16 cellular contexts compared by ENCODE assay signal in the genomic region with DNA sequence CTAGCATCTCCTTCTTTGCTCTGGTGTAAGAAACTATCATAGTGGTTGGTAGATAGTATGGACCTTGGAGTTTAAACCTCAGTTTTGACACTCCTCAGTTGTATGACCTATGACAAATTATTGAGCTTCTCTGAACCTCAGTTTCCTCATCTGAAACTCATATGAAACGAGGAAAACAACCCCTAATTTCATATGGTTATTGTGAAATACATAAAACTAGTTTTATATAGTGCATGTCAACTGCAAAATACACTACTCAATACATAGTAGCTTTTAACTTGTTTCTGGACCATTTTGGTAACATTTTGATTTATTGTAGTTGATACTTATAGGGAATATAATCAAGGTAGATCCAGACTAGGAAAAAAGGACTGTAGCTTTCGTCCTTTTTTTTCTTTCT. TPM values are rescaled to one million over a fixed set of nuclear protein-coding genes. Genes with fewer than 3 reads are reported as not detected.
DNase-seq lines count a peak whose midpoint lies in the region; ATAC-seq, FAIRE-seq and TF ChIP-seq lines count a peak whose summit lies in the region.
"Had no signal": no experiment of that assay in that cellular context is flagged by ENCODE, and none has a peak within 500 bp of the region (broad histone marks: within the 10 kb centered on the region; RNA-seq: fewer than 3 reads in every experiment).

No MANE protein-coding gene starts in this region.

- H3K4me1 Mint-ChIP-seq in nephron = peaks cover 15% of the 10 kb centered on the region
- H3K4me1 Mint-ChIP-seq: CD8-positive, alpha-beta memory T cell had no signal

- H4K91ac ChIP-seq in neuronal stem cell (ENCODE audit: low read depth, low read length, poor library complexity) = no peak overlapping the region

- ATAC-seq in HepG2 (no peak), right lobe of liver (no peak), GM12878 (no peak)

- intact Hi-C loops in HepG2 (cut with micrococcal nuclease; ENCODE audit: unreplicated experiment) (no loop called here), right lobe of liver (cut with DNase I) (no loop called here), GM12878 (cut with micrococcal nuclease; ENCODE audit: unreplicated experiment) (no loop called here)

- BruUV-seq in HepG2 (replicated peaks; lab: Mats Ljungman, UMichigan) (no TSS peak), GM12878 (replicated peaks; lab: Mats Ljungman, UMichigan) (TSS peak; percentile 14)

- no peak overlapping the region for H3K4ac ChIP-seq in neuronal stem cell (ENCODE audit: low read length)

- FAIRE-seq in HepG2 (lab: Jason Lieb, UNC) = no peak
- FAIRE-seq in GM12878 (lab: Jason Lieb, UNC) = no peak
- FAIRE-seq: GM18507 had no signal

- POLR2A ChIA-PET in HepG2 (lab: Yijun Ruan, JAX) = no interaction called here
- POLR2A ChIA-PET in GM12878 (lab: Charles Lee) = interaction anchor here (0.6 kb wide), 1 partner anchor 66 kb away, joined by 3 read pairs; no protein-coding TSS in a partner anchor

- no peak overlapping the region for H2BK120ac ChIP-seq in neuronal stem cell (ENCODE audit: low read depth, low read length)

- no peak overlapping the region for H3K9ac ChIP-seq in HepG2 (ENCODE audit: insufficient read depth, low read depth, low read length)
- H3K9ac ChIP-seq in GM12878 (ENCODE audit: control insufficient read depth, insufficient read depth, low read length) = no peak overlapping the region
- H3K9ac ChIP-seq in neuronal stem cell (ENCODE audit: low read depth, low read length, poor library complexity) = no peak overlapping the region
- H3K9ac ChIP-seq: BLaER1 had no signal

- DNase-seq in HepG2 (ENCODE audit: low spot score) (no peak), right lobe of liver (no peak), GM12878 (ENCODE audit: low read depth, low spot score) (no peak), GDM1 (lab: John Stamatoyannopoulos, UW) (no peak), neuronal stem cell (ENCODE audit: low spot score) (no peak)
- DNase-seq in NK-92 treated with Interleukin-12 subunit alpha and Interleukin-12 subunit beta, amount 100 ng/mL, for 24 hours (lab: John Stamatoyannopoulos, UW) = no peak
- DNase-seq: 8988T; AML-193; Caco-2; CD8-positive, alpha-beta memory T cell; DMS53; GOT3; H9 had no signal

- peak overlapping the region in 2 of 3 experiments; percentile 45 to 54 for H3K27ac Mint-ChIP-seq in nephron
- H3K27ac Mint-ChIP-seq: H9 had no signal

- TF ChIP-seq CTCF in HepG2 (CRISPR knock-in tag; IDR thresholded peaks at IDR 0.05) = no peak
- no peak for TF ChIP-seq CTCF in right lobe of liver (IDR thresholded peaks at IDR 0.05)
- no peak for TF ChIP-seq CTCF in GM12878 (IDR thresholded peaks at IDR 0.05 in 2 of 3, conservative IDR thresholded peaks at IDR 0.05 in 1 of 3; ENCODE audit: control insufficient read depth in 2 of 3, extremely low read depth in 1 of 3, insufficient read depth in 1 of 3, low read depth in 3 of 3, low read length in 3 of 3)
- TF ChIP-seq CTCF in nephron (IDR thresholded peaks at IDR 0.05; ENCODE audit: unreplicated experiment in 3 of 3) = no peak

- no peaks in the 10 kb centered on the region for H3K27me3 ChIP-seq in HepG2 (ENCODE audit: control insufficient read depth in 1 of 2, insufficient read depth in 2 of 2, low read length in 2 of 2)
- no peaks in the 10 kb centered on the region for H3K27me3 ChIP-seq in right lobe of liver
- no peaks in the 10 kb centered on the region for H3K27me3 ChIP-seq in GM12878 (replicated peaks in 1 of 2; ENCODE audit: control insufficient read depth in 2 of 2, insufficient read depth in 2 of 2, low read length in 1 of 2)
- H3K27me3 ChIP-seq in neuronal stem cell (ENCODE audit: control insufficient read depth in 3 of 3, insufficient read depth in 3 of 3, low read depth in 1 of 3, low read length in 3 of 3) = no peaks in the 10 kb centered on the region
- H3K27me3 ChIP-seq: BLaER1 had no signal

- H2BK15ac ChIP-seq in neuronal stem cell (ENCODE audit: low read length) = no peak overlapping the region

- H3K36me3 Mint-ChIP-seq in nephron (ENCODE audit: low read depth) = peaks cover 21% of the 10 kb centered on the region
- H3K36me3 Mint-ChIP-seq: CD8-positive, alpha-beta memory T cell had no signal

- no peak overlapping the region for H4K8ac ChIP-seq in neuronal stem cell (ENCODE audit: low read depth, low read length)

- CTCF ChIA-PET in HepG2 (lab: Yijun Ruan, JAX; ENCODE audit: low intra/inter-chr PET ratio, low total read pairs) (no interaction called here), GM12878 (lab: Yijun Ruan, JAX) (interaction anchor here (0.8 to 2.8 kb wide), 7 partner anchors 9 to 90 kb away, joined by 3 to 12 read pairs (median 4); a partner anchor contains a TSS)

- no peaks in the 10 kb centered on the region for H3K27me3 Mint-ChIP-seq in nephron (ENCODE audit: low read depth)

- SMC1A ChIA-PET in GM12878 (lab: Charles Lee; ENCODE audit: uncharacterized antibody, unreplicated experiment) = interaction anchor here (0.9 to 1.3 kb wide), 3 partner anchors 13 to 89 kb away, joined by 3 to 4 read pairs (median 3); no protein-coding TSS in a partner anchor

- H2BK12ac ChIP-seq in neuronal stem cell (ENCODE audit: low read length) = no peak overlapping the region

- no peak overlapping the region for H2AFZ ChIP-seq in HepG2 (ENCODE audit: low read length)
- H2AFZ ChIP-seq in GM12878 (ENCODE audit: control insufficient read depth, low read depth, low read length) = no peak overlapping the region
- no peak overlapping the region for H2AFZ ChIP-seq in neuronal stem cell (ENCODE audit: low read length)

- H3K4me2 ChIP-seq in HepG2 (ENCODE audit: low read depth, low read length) (no peak overlapping the region), GM12878 (ENCODE audit: control insufficient read depth, insufficient read depth) (no peak overlapping the region), neuronal stem cell (ENCODE audit: insufficient read depth, low read length, poor library complexity, severe bottlenecking) (no peak overlapping the region)
- H3K4me2 ChIP-seq: BLaER1 had no signal

- no peaks in the 10 kb centered on the region for H4K20me1 ChIP-seq in HepG2 (ENCODE audit: insufficient read depth, low read length)
- no peaks in the 10 kb centered on the region for H4K20me1 ChIP-seq in GM12878 (ENCODE audit: control insufficient read depth, insufficient read depth)

- WGBS in HepG2 (ENCODE audit: low lambda C conversion rate) = 98% methylated on average over 2 of the region's 2 CpGs
- WGBS in right lobe of liver (ENCODE audit: insufficient coverage, low coverage, low lambda C conversion rate, missing lambda C conversion rate) = 63% methylated on average over 2 of the region's 2 CpGs
- 0% methylated on average over 2 of the region's 2 CpGs for whole genome bisulfite sequencing in GM12878 (ENCODE audit: insufficient coverage, insufficient replicate concordance, low lambda C conversion rate, missing lambda C conversion rate)
- no CpG with 5 or more reads among the region's 2 CpGs for WGBS in neuronal stem cell (ENCODE audit: extremely low coverage in 2 of 2, insufficient read length in 2 of 2, insufficient replicate concordance in 1 of 2), 2 donors

- H3K9me3 Mint-ChIP-seq in nephron = no peaks in the 10 kb centered on the region
- H3K9me3 Mint-ChIP-seq: CD8-positive, alpha-beta memory T cell; H9 had no signal

- no peak overlapping the region for H3K23ac ChIP-seq in neuronal stem cell (ENCODE audit: low read depth, low read length, poor library complexity)

- H3K9me3 ChIP-seq in HepG2 (ENCODE audit: low read length) (no peaks in the 10 kb centered on the region), right lobe of liver (no peaks in the 10 kb centered on the region), GM12878 (replicated peaks; ENCODE audit: control insufficient read depth, insufficient read depth, low read length) (no peaks in the 10 kb centered on the region), neuronal stem cell (replicated peaks in 1 of 2; ENCODE audit: control insufficient read depth in 2 of 2, insufficient read depth in 1 of 2, low read depth in 1 of 2, low read length in 2 of 2) (peaks cover 0 to 5% of the 10 kb centered on the region in 2 donors)
- H3K9me3 ChIP-seq: BLaER1, Caco-2 had no signal

- H2BK5ac ChIP-seq in neuronal stem cell (ENCODE audit: low read length) = no peak overlapping the region

- peaks cover 9% of the 10 kb centered on the region for H3K79me1 ChIP-seq in neuronal stem cell (ENCODE audit: low read depth, low read length)

- no peak overlapping the region for H2AK5ac ChIP-seq in neuronal stem cell (ENCODE audit: low read depth, low read length)

- no peak overlapping the region for H3K4me3 ChIP-seq in HepG2 (replicated peaks in 1 of 3; ENCODE audit: insufficient read depth in 1 of 3, low read depth in 2 of 3, low read length in 3 of 3)
- no peak overlapping the region for H3K4me3 ChIP-seq in right lobe of liver
- H3K4me3 ChIP-seq in GM12878 = no peak overlapping the region
- H3K4me3 ChIP-seq in neuronal stem cell (ENCODE audit: low read length in 2 of 2) = no peak overlapping the region
- H3K4me3 ChIP-seq: BLaER1 had no signal

- no peak overlapping the region for H3K14ac ChIP-seq in neuronal stem cell (ENCODE audit: low read length)

- TF ChIP-seq RAD21 in HepG2 (CRISPR knock-in tag; IDR thresholded peaks at IDR 0.05) = no peak
- TF ChIP-seq RAD21 in GM12878 (IDR thresholded peaks at IDR 0.05; ENCODE audit: insufficient read depth, low read depth, low read length) = no peak

- H3K79me2 ChIP-seq in HepG2 (ENCODE audit: insufficient read depth, low read length) = peaks cover 74% of the 10 kb centered on the region
- H3K79me2 ChIP-seq in GM12878 (ENCODE audit: control insufficient read depth, insufficient read depth, low read length) = peaks cover 47% of the 10 kb centered on the region

- TF ChIP-seq EP300 in HepG2 (IDR thresholded peaks at IDR 0.05; ENCODE audit: low read depth in 2 of 2, low read length in 2 of 2) (no peak), HepG2 (CRISPR knock-in tag; IDR thresholded peaks at IDR 0.05; ENCODE audit: borderline replicate concordance) (no peak), GM12878 (IDR thresholded peaks at IDR 0.05; ENCODE audit: borderline replicate concordance in 1 of 2, control insufficient read depth in 1 of 2, low read depth in 2 of 2, low read length in 2 of 2) (no peak)

- no peak overlapping the region for H3K18ac ChIP-seq in neuronal stem cell (ENCODE audit: low read length)

- no peak overlapping the region for H3K4me3 Mint-ChIP-seq in nephron
- H3K4me3 Mint-ChIP-seq: CD8-positive, alpha-beta memory T cell; H9 had no signal

- H3K4me1 ChIP-seq in HepG2 (ENCODE audit: insufficient read depth, low read length) = peaks cover 47% of the 10 kb centered on the region
- H3K4me1 ChIP-seq in right lobe of liver = peaks cover 0 to 54% (median 7%) of the 10 kb centered on the region in 4 donors
- H3K4me1 ChIP-seq in GM12878 (ENCODE audit: control insufficient read depth, insufficient read depth, low read length) = no peaks in the 10 kb centered on the region
- peaks cover 0 to 3% of the 10 kb centered on the region in 2 donors for H3K4me1 ChIP-seq in neuronal stem cell (ENCODE audit: control insufficient read depth in 2 of 2, insufficient read depth in 1 of 2, low read depth in 1 of 2, low read length in 2 of 2)
- H3K4me1 ChIP-seq: Caco-2 had no signal

- TF ChIP-seq POLR2A in HepG2 (IDR thresholded peaks at IDR 0.05; ENCODE audit: insufficient read depth in 1 of 2, low read depth in 2 of 2, low read length in 2 of 2) = no peak
- no peak for TF ChIP-seq POLR2A in right lobe of liver (IDR thresholded peaks at IDR 0.05)
- no peak for TF ChIP-seq POLR2A in GM12878 (IDR thresholded peaks at IDR 0.05; ENCODE audit: low read depth, low read length)

- H3K36me3 ChIP-seq in HepG2 (replicated peaks in 1 of 2; ENCODE audit: control insufficient read depth in 1 of 2, insufficient read depth in 2 of 2, low read length in 2 of 2) (no peaks in the 10 kb centered on the region; a peak in 3 of 5 replicates), right lobe of liver (no peaks in the 10 kb centered on the region), GM12878 (ENCODE audit: control insufficient read depth in 2 of 2, insufficient read depth in 2 of 2, low read length in 1 of 2) (peaks cover 0 to 4% of the 10 kb centered on the region in 2 experiments; a peak in 3 of 4 replicates), neuronal stem cell (replicated peaks in 1 of 2; ENCODE audit: control insufficient read depth in 2 of 2, insufficient read depth in 2 of 2, low read length in 2 of 2) (peaks cover 0 to 21% of the 10 kb centered on the region in 2 donors)

- H3K27ac ChIP-seq in HepG2 (ENCODE audit: extremely low read length, insufficient read depth, low read length) = no peak overlapping the region
- H3K27ac ChIP-seq in right lobe of liver = no peak overlapping the region
- no peak overlapping the region for H3K27ac ChIP-seq in GM12878 (ENCODE audit: control insufficient read depth, insufficient read depth)
- H3K27ac ChIP-seq in neuronal stem cell (replicated peaks; ENCODE audit: low read length) = no peak overlapping the region
- H3K27ac ChIP-seq: BLaER1 had no signal

- RAD21 ChIA-PET in GM12878 (lab: Charles Lee; ENCODE audit: unreplicated experiment) = no interaction called here

- in situ Hi-C loops in HepG2 (cut with HindIII; ENCODE audit: extremely low pct_ligation_motif_present, low pct_unique_long_range_greater_than_20kb) (no loop called here), GM12878 (cut with MboI) (no loop called here)

RNA-seq across cellular contexts. Expression of a gene that starts 32.9 kb away (rescaled TPM):
- total RNA-seq in HepG2 (2016; rRNA removed; fragmentation: Illumina TruSeq; extraction: Trizol) (77.4 and 120 TPM in 2 replicates), right lobe of liver (10 to 100 TPM; 35.0 to 63.6 (median 44.3) TPM), GM12878 (2014; rRNA removed) (58.7 and 75.0 TPM in 2 replicates), GM12878 (2014; rRNA removed; fragmentation: Illumina TruSeq; extraction: Trizol) (79.4 and 81.4 TPM in 2 replicates), GM12878 (2021) (107 and 112 TPM in 2 replicates)
- total RNA-seq in HepG2 (2016; cell fraction: cytosol; rRNA removed; fragmentation: Illumina TruSeq; extraction: Trizol; ENCODE audit: low read depth) = 5.2 and 5.7 TPM in 2 replicates
- total RNA-seq in HepG2 (2016; cell fraction: insoluble cytoplasmic fraction; rRNA removed; fragmentation: Illumina TruSeq; extraction: Trizol) = 79.6 and 107 TPM in 2 replicates
- total RNA-seq in HepG2 (2016; cell fraction: membrane; rRNA removed; fragmentation: Illumina TruSeq; extraction: Trizol) = 27.3 and 32.5 TPM in 2 replicates
- total RNA-seq in HepG2 (2016; cell fraction: nucleus; rRNA removed; fragmentation: Illumina TruSeq; extraction: Trizol) = 53.7 and 61.5 TPM in 2 replicates
- polyA plus RNA-seq in HepG2 (2011; rRNA removed) (19.9 and 23.3 TPM in 2 replicates), GM12878 (2011; rRNA removed) (50.2 and 59.5 TPM in 2 replicates), GM12878 (2014; fragmentation: Illumina TruSeq; extraction: Trizol) (92.6 and 119 TPM in 2 replicates), GM12878 (2014; fragmentation: Nextera tagmentation; extraction: Ambion mirVana) (10 to 100 TPM; 20.4 to 26.5 TPM), GM12878 (2014; rRNA removed) (44.1 and 59.9 TPM in 2 replicates), GM12878 (2016; fragmentation: Nextera tagmentation; extraction: Ambion mirVana) (100 to 1,000 TPM in 1 of 2 experiments, 10 to 100 TPM in 1; 97.9 to 102 TPM)
- 15.6 and 24.0 TPM in 2 replicates for polyA plus RNA-seq in HepG2 (2011; cell fraction: cytosol; rRNA removed)
- polyA plus RNA-seq in HepG2 (2011; cell fraction: nucleus; rRNA removed) = 8.0 and 12.1 TPM in 2 replicates
- 51.1 and 58.9 TPM in 2 replicates for polyA plus RNA-seq in HepG2 (2012)
- polyA plus RNA-seq in HepG2 (2016; cell fraction: cytosol; fragmentation: Illumina TruSeq; extraction: Trizol; ENCODE audit: low read depth) = 5.0 and 5.8 TPM in 2 replicates
- 122 and 132 TPM in 2 replicates for polyA plus RNA-seq in HepG2 (2016; cell fraction: insoluble cytoplasmic fraction; fragmentation: Illumina TruSeq; extraction: Trizol; ENCODE audit: low read depth)
- 19.2 and 20.4 TPM in 2 replicates for polyA plus RNA-seq in HepG2 (2016; cell fraction: membrane; fragmentation: Illumina TruSeq; extraction: Trizol; ENCODE audit: low read depth)
- polyA plus RNA-seq in HepG2 (2016; cell fraction: nucleus; fragmentation: Illumina TruSeq; extraction: Trizol; ENCODE audit: insufficient read depth, low read depth) = 62.7 and 67.7 TPM in 2 replicates
- polyA minus RNA-seq in HepG2 (2011; rRNA and poly(A)+ RNA removed; ENCODE audit: low replicate concordance) = 11.1 and 23.5 TPM in 2 replicates
- polyA minus RNA-seq in HepG2 (2011; cell fraction: cytosol; rRNA and poly(A)+ RNA removed) = 41.9 and 45.3 TPM in 2 replicates
- polyA minus RNA-seq in HepG2 (2011; cell fraction: nucleus; rRNA and poly(A)+ RNA removed) = 31.5 and 33.2 TPM in 2 replicates
- total RNA-seq in GM12878 (2013; cell fraction: nucleolus; rRNA removed) = 47.2 and 52.6 TPM in 2 replicates
- 17.7 TPM for polyA plus RNA-seq in GM12878 (2011; ENCODE audit: low read depth)
- polyA plus RNA-seq in GM12878 (2011; cell fraction: cytosol; rRNA removed) = 24.1 and 32.8 TPM in 2 replicates
- 18.8 and 20.0 TPM in 2 replicates for polyA plus RNA-seq in GM12878 (2011; cell fraction: nucleus; rRNA removed)
- polyA plus RNA-seq in GM12878 (2012) = 35.1 and 43.5 TPM in 2 replicates
- polyA minus RNA-seq in GM12878 (2011; rRNA and poly(A)+ RNA removed) = 17.1 and 23.8 TPM in 2 replicates
- polyA minus RNA-seq in GM12878 (2011; cell fraction: cytosol; rRNA and poly(A)+ RNA removed) = 18.4 and 21.4 TPM in 2 replicates
- polyA minus RNA-seq in GM12878 (2011; cell fraction: nucleus; rRNA and poly(A)+ RNA removed) = 10.4 and 16.9 TPM in 2 replicates
- polyA plus RNA-seq in neuronal stem cell (2013, experiment 1 of 2) = 102 TPM
- polyA plus RNA-seq in neuronal stem cell (2013, experiment 2 of 2) = 104 TPM
